ENCODE assay signal across 24 cellular contexts in the genomic region with DNA sequence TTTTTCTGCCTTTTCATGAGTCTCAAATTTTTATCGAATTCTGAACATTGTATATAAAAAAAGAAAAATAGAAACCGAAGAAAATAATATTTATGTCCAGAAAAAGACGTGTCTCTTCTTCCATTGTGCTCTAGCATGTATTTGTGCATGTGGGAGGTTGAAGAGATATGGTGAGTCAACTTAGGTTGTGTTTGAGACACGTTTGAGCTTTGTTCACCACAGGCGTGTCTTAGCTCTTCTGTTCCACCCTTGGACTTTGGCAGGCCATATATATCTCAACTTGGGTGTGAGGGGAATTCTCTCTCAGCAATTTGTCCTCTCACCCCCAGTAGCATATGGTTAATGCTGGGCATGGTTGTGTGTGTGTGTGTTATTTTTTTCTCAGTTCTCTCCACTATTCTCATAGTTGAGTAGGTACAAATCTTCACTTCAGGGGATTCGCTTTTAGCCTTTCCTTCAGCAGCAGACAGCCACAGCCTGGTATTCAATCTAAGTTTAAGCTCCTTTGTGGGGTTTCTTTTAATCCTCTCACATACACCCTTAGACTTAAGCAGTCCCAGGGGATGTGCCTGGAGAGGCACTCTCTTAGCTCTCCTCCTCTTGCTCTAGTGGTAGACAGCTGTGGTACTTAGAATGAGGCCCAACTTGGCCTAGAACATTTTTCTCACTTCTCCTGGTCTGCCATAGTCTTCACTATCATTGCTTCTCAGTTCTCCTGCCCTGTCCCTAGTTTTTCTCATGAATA.
DNase-seq lines count a peak whose midpoint lies in the region; FAIRE-seq and TF ChIP-seq lines count a peak whose summit lies in the region.
"Had no signal": no experiment of that assay in that cellular context is flagged by ENCODE, and none has a peak within 500 bp of the region (broad histone marks: within the 10 kb centered on the region; RNA-seq: fewer than 3 reads in every experiment).

No MANE protein-coding gene starts in this region.

- no peak overlapping the region for H3K27ac Mint-ChIP-seq in neural progenitor cell
- H3K27ac Mint-ChIP-seq: CD4-positive, alpha-beta memory T cell had no signal

- H3K36me3 ChIP-seq in bronchial epithelial cell (ENCODE audit: control insufficient read depth, insufficient read depth, low read length) (no peaks in the 10 kb centered on the region), neural progenitor cell (no peaks in the 10 kb centered on the region), Karpas-422 (ENCODE audit: insufficient read depth, low read length) (no peaks in the 10 kb centered on the region), prostate gland (no peaks in the 10 kb centered on the region)
- H3K36me3 ChIP-seq: SJSA1 had no signal

- FAIRE-seq in bronchial epithelial cell (lab: Jason Lieb, UNC): peak; percentile 86
- FAIRE-seq: A549, GM12892, GM19239 had no signal

- H2AFZ ChIP-seq in neural progenitor cell (replicated peaks) (no peak overlapping the region), Karpas-422 (ENCODE audit: low read length) (no peak overlapping the region)
- H2AFZ ChIP-seq: PC-9 had no signal

- H3K79me2 ChIP-seq in neural progenitor cell (ENCODE audit: low read depth): no peaks in the 10 kb centered on the region
- no peaks in the 10 kb centered on the region for H3K79me2 ChIP-seq in Karpas-422 (ENCODE audit: low read length)

- H3K9me2 ChIP-seq in Karpas-422 (replicated peaks; ENCODE audit: insufficient read depth, low read length): no peaks in the 10 kb centered on the region

- WGBS in prostate gland: 92% methylated on average over 6 of the region's 6 CpGs

- TF ChIP-seq POLR2A in prostate gland (IDR thresholded peaks at IDR 0.05): no peak

- H3K27me3 Mint-ChIP-seq in neural progenitor cell (ENCODE audit: insufficient read depth, low read depth): peaks cover 3% of the 10 kb centered on the region
- H3K27me3 Mint-ChIP-seq: CD4-positive, alpha-beta memory T cell had no signal

- no peaks in the 10 kb centered on the region for H3K27me3 ChIP-seq in bronchial epithelial cell (ENCODE audit: control insufficient read depth, insufficient read depth, low read length)
- H3K27me3 ChIP-seq in neural progenitor cell: no peaks in the 10 kb centered on the region
- H3K27me3 ChIP-seq in Karpas-422 (ENCODE audit: low read length): no peaks in the 10 kb centered on the region
- no peaks in the 10 kb centered on the region for H3K27me3 ChIP-seq in prostate gland (replicated peaks; ENCODE audit: insufficient read depth)
- H3K27me3 ChIP-seq: SJSA1 had no signal

- H4K20me1 ChIP-seq in neural progenitor cell (ENCODE audit: low read depth) (no peaks in the 10 kb centered on the region), Karpas-422 (ENCODE audit: insufficient read depth, low read depth, low read length) (no peaks in the 10 kb centered on the region)

- H3K36me3 Mint-ChIP-seq in neural progenitor cell: peaks cover 1% of the 10 kb centered on the region
- H3K36me3 Mint-ChIP-seq: CD4-positive, alpha-beta memory T cell had no signal

- no peak overlapping the region for H3K27ac ChIP-seq in neural progenitor cell
- no peak overlapping the region for H3K27ac ChIP-seq in Karpas-422 (ENCODE audit: low read length)
- H3K27ac ChIP-seq in prostate gland: no peak overlapping the region
- H3K27ac ChIP-seq: A549, PC-9, SJSA1 had no signal

- H3K9me3 Mint-ChIP-seq in neural progenitor cell: peaks cover 7% of the 10 kb centered on the region

- H3K4me2 ChIP-seq in neural progenitor cell (peak overlapping the region; percentile 33), Karpas-422 (ENCODE audit: low read depth, low read length, poor library complexity, severe bottlenecking) (no peak overlapping the region)
- H3K4me2 ChIP-seq: A549, PC-9 had no signal

- H3K4me1 ChIP-seq in neural progenitor cell (peaks cover 9% of the 10 kb centered on the region), Karpas-422 (ENCODE audit: low read length) (no peaks in the 10 kb centered on the region), prostate gland (replicated peaks) (no peaks in the 10 kb centered on the region)
- H3K4me1 ChIP-seq: A549, SJSA1 had no signal

- H3K4me3 ChIP-seq in bronchial epithelial cell (ENCODE audit: low read depth, low read length): no peak overlapping the region
- H3K4me3 ChIP-seq in neural progenitor cell: no peak overlapping the region
- no peak overlapping the region for H3K4me3 ChIP-seq in Karpas-422 (ENCODE audit: low read length)
- H3K4me3 ChIP-seq in prostate gland: no peak overlapping the region
- H3K4me3 ChIP-seq: A549, PC-9, SJSA1 had no signal

- no peaks in the 10 kb centered on the region for H3K4me1 Mint-ChIP-seq in neural progenitor cell
- H3K4me1 Mint-ChIP-seq: CD4-positive, alpha-beta memory T cell had no signal

- DNase-seq in D341Med (ENCODE audit: low spot score): peak; percentile 79
- peak; percentile 91 for DNase-seq in NCI-H524 treated with DMSO at 0.1 percent for 48 hours (lab: John Stamatoyannopoulos, UW)
- peak; percentile 52 for DNase-seq in bronchial epithelial cell (ENCODE audit: low read depth)
- DNase-seq in neural progenitor cell (ENCODE audit: low spot score): peak; percentile 65
- no peak for DNase-seq in Karpas-422
- no peak for DNase-seq in prostate gland (ENCODE audit: low spot score)
- no peak for DNase-seq in NCI-H510A (lab: John Stamatoyannopoulos, UW)
- DNase-seq: C1 segment of cervical spinal cord; CD4-positive, alpha-beta memory T cell; COR-L47; DMS79 treated with DMSO at 0.1 percent for 48 hours; GF-D8; NCI-H1092; NCI-H1417 treated with DMSO at 0.1 percent for 48 hours; NCI-H1694 treated with DMSO at 0.1 percent for 48 hours; NCI-H2081 treated with DMSO at 0.1 percent for 48 hours; NCI-H446 treated with DMSO at 0.1 percent for 48 hours; NCI-H748 treated with DMSO at 0.1 percent for 48 hours; NK-92 treated with Interleukin-12 subunit alpha and Interleukin-12 subunit beta, amount 100 ng/mL, for 24 hours; PC-9 had no signal

- TF ChIP-seq CTCF in bronchial epithelial cell (IDR thresholded peaks at IDR 0.05; ENCODE audit: insufficient read depth, low read length, severe bottlenecking): no peak
- TF ChIP-seq CTCF in neural progenitor cell (IDR thresholded peaks at IDR 0.05): no peak
- TF ChIP-seq CTCF in prostate gland (IDR thresholded peaks at IDR 0.05): no peak

- H3F3A ChIP-seq in neural progenitor cell (ENCODE audit: low read depth): peaks cover 12% of the 10 kb centered on the region

- intact Hi-C loops in prostate gland (cut with DNase I): no loop called here

- H3K9me3 ChIP-seq in neural progenitor cell (ENCODE audit: low read depth) (no peaks in the 10 kb centered on the region), Karpas-422 (ENCODE audit: low read length) (peaks cover 18% of the 10 kb centered on the region), prostate gland (no peaks in the 10 kb centered on the region)
- H3K9me3 ChIP-seq: A549, SJSA1 had no signal

- H3K4me3 Mint-ChIP-seq in neural progenitor cell: no peak overlapping the region

- H3K9ac ChIP-seq in neural progenitor cell (no peak overlapping the region), Karpas-422 (ENCODE audit: low read length) (no peak overlapping the region)

Comparison
In these comparisons a context has a peak if more than half of its experiments do, and no peak if none do; other contexts are left out.
1. DNase-seq: peak in D341Med (single experiment), NCI-H524 treated with DMSO at 0.1 percent for 48 hours (single experiment), bronchial epithelial cell (single experiment) and neural progenitor cell (single experiment); none in Karpas-422 (single experiment), prostate gland (single experiment) and NCI-H510A (single experiment).